Comparison of ENCODE assay signal across 1 cellular context in genomic region chr5:14405706-14406553, GRCh38.
TF ChIP-seq lines count a peak whose summit lies in the region.

No MANE protein-coding gene starts in this region.

TF ChIP-seq in endothelial cell of umbilical vein, 7 proteins besides CTCF, POLR2A, EP300 and RAD21 (continued from another document):
- TF ChIP-seq EZH2 (IDR thresholded peaks at IDR 0.05; ENCODE audit: borderline replicate concordance, low read depth, low read length, severe bottlenecking) (no peak), JUN (IDR thresholded peaks at IDR 0.05; ENCODE audit: borderline replicate concordance, insufficient read depth, insufficient read length, low read depth) (no peak), MAX (IDR thresholded peaks at IDR 0.05; ENCODE audit: insufficient read depth, insufficient read length) (no peak), FOS (IDR thresholded peaks at IDR 0.05; ENCODE audit: borderline replicate concordance, insufficient read depth, low read length) (no peak)
TF ChIP-seq in endothelial cell of umbilical vein: peak in this region for 0.
